In genomic region chr17:7915611-7916382, GRCh38 we compare ENCODE assay signal across 7 cellular contexts. TPM values are rescaled to one million over a fixed set of nuclear protein-coding genes. Genes with fewer than 3 reads are reported as not detected.
DNase-seq lines count a peak whose midpoint lies in the region; ATAC-seq, FAIRE-seq and TF ChIP-seq lines count a peak whose summit lies in the region.

RNF227 (minus strand) TSS chr17:7916289; CDS start chr17:7916195, 94 bp downstream.

- H3K36me3 ChIP-seq in bronchial epithelial cell (ENCODE audit: control insufficient read depth, insufficient read depth, low read length) = peaks cover 2% of the 10 kb centered on the region

- peak within 1 kb of the TSS; percentile 57 for H3K4me3 ChIP-seq in bronchial epithelial cell (ENCODE audit: low read depth, low read length)

- H3K9me3 Mint-ChIP-seq in WTC11 = 0 out of 2 replicates have a peak, but pooled peaks cover 3% of the 10 kb centered on the region

- peak within 1 kb of the TSS; percentile 72 for H3K4me3 Mint-ChIP-seq in WTC11

- no peaks in the 10 kb centered on the region for H3K36me3 Mint-ChIP-seq in WTC11

- no peak for FAIRE-seq in bronchial epithelial cell (lab: Jason Lieb, UNC)

- TF ChIP-seq CTCF in WTC11 (IDR thresholded peaks at IDR 0.05) = no peak
- no peak for TF ChIP-seq CTCF in bronchial epithelial cell (IDR thresholded peaks at IDR 0.05; ENCODE audit: insufficient read depth, low read length, severe bottlenecking)

- POLR2A ChIA-PET in WTC11 (lab: Charles Lee) = interaction anchor here (0.5 to 1.3 kb wide), 2 partner anchors 14 to 269 kb away, joined by 3 read pairs; partner anchors contain the start of gene KCNAB3

- H3K27me3 ChIP-seq in bronchial epithelial cell (ENCODE audit: control insufficient read depth, insufficient read depth, low read length) = no peaks in the 10 kb centered on the region

- no peak within 1 kb of the TSS for H3K27ac Mint-ChIP-seq in WTC11

- peaks cover 13% of the 10 kb centered on the region for H3K4me1 Mint-ChIP-seq in WTC11

- H3K27me3 Mint-ChIP-seq in WTC11 (ENCODE audit: low read depth) = peaks cover 70% of the 10 kb centered on the region

- CTCF ChIA-PET in WTC11 (lab: Charles Lee) = interaction anchor here (0.7 to 6.3 kb wide), 11 partner anchors 25 to 173 kb away, joined by 3 to 53 read pairs (median 4); partner anchors contain the start of genes ALOX15B and NAA38

- DNase-seq in NCI-H2227 (lab: John Stamatoyannopoulos, UW; ENCODE audit: unreplicated experiment) = peak; percentile 94
- DNase-seq in WTC11 (ENCODE audit: low spot score) = peak; percentile 90
- peak; percentile 82 for DNase-seq in bronchial epithelial cell (ENCODE audit: low read depth)
- peak; percentile 80 for DNase-seq in inferior parietal cortex (ENCODE audit: extremely low spot score)
- peak; percentile 84 for DNase-seq in smooth muscle cell of the brain vasculature (ENCODE audit: low read depth, low spot score)

- ATAC-seq in GM18867 (IDR thresholded peaks at IDR 0.05; ENCODE audit: unreplicated experiment) (peak; percentile 69), HG03139 (IDR thresholded peaks at IDR 0.05; ENCODE audit: unreplicated experiment) (peak; percentile 64), WTC11 (peak; percentile 94)

TF ChIP-seq in WTC11, 78 proteins besides CTCF, POLR2A, EP300 and RAD21 (continues in another document):
- TF ChIP-seq FOXP4 (CRISPR knock-in tag; IDR thresholded peaks at IDR 0.05) = peak; percentile 97
- peak; percentile 92; the same call in 1 of the 2 replicates for TF ChIP-seq CBFB (CRISPR knock-in tag; IDR thresholded peaks at IDR 0.05; ENCODE audit: low read depth)
- TF ChIP-seq ZNF219 (CRISPR knock-in tag; IDR thresholded peaks at IDR 0.05; ENCODE audit: borderline replicate concordance) = no peak; the same call in 1 of the 2 replicates
- TF ChIP-seq HMGA2 (CRISPR knock-in tag; IDR thresholded peaks at IDR 0.05) = no peak
- peak; percentile 87 for TF ChIP-seq FOXK1 (CRISPR knock-in tag; IDR thresholded peaks at IDR 0.05)
- TF ChIP-seq HMGXB4 (CRISPR knock-in tag; IDR thresholded peaks at IDR 0.05) = peak; percentile 40
- TF ChIP-seq ERG (CRISPR knock-in tag; IDR thresholded peaks at IDR 0.05) = no peak
- peak; percentile 75; the same call in 1 of the 2 replicates for TF ChIP-seq CREM (CRISPR knock-in tag; IDR thresholded peaks at IDR 0.05)
- no peak for TF ChIP-seq ZNF263 (CRISPR knock-in tag; IDR thresholded peaks at IDR 0.05; ENCODE audit: low read depth)
- 0 out of 2 replicates have a peak, but pooled peaks have one; percentile 39 for TF ChIP-seq FOXJ3 (CRISPR knock-in tag; IDR thresholded peaks at IDR 0.05; ENCODE audit: borderline replicate concordance)
- no peak for TF ChIP-seq ZSCAN18 (CRISPR knock-in tag; IDR thresholded peaks at IDR 0.05)
- TF ChIP-seq ZBTB43 (CRISPR knock-in tag; IDR thresholded peaks at IDR 0.05) = peak; percentile 89
- TF ChIP-seq KAT7 (CRISPR knock-in tag; IDR thresholded peaks at IDR 0.05; ENCODE audit: borderline replicate concordance) = peak; percentile 96; the same call in 1 of the 2 replicates
- TF ChIP-seq AR (CRISPR knock-in tag; IDR thresholded peaks at IDR 0.05) = no peak
- no peak for TF ChIP-seq EMX1 (CRISPR knock-in tag; IDR thresholded peaks at IDR 0.05)
- TF ChIP-seq, protein P1, sequence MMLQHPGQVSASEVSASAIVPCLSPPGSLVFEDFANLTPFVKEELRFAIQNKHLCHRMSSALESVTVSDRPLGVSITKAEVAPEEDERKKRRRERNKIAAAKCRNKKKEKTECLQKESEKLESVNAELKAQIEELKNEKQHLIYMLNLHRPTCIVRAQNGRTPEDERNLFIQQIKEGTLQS (CRISPR knock-in tag; conservative IDR thresholded peaks at IDR 0.05) = peak; percentile 77; the same call in 1 of the 2 replicates
- no peak for TF ChIP-seq OVOL2 (CRISPR knock-in tag; IDR thresholded peaks at IDR 0.05; ENCODE audit: borderline replicate concordance)
- peak; percentile 88; the same call in 1 of the 2 replicates for TF ChIP-seq MYBL2 (CRISPR knock-in tag; IDR thresholded peaks at IDR 0.05)
- TF ChIP-seq GRHL2 (CRISPR knock-in tag; IDR thresholded peaks at IDR 0.05; ENCODE audit: insufficient replicate concordance, severe bottlenecking) = no peak
- peak; percentile 11; the same call in 1 of the 2 replicates for TF ChIP-seq SMAD4 (CRISPR knock-in tag; IDR thresholded peaks at IDR 0.05)

RNA-seq across cellular contexts. Expression of gene RNF227, which starts in this region (rescaled TPM):
- total RNA-seq in WTC11 (2021) = 0.83 to 1.8 TPM (median 0.94 TPM) in 3 replicates
- total RNA-seq in bronchial epithelial cell = 7.8 and 8.2 TPM in 2 replicates

Comparison
In these comparisons a context has a peak if more than half of its experiments do, and no peak if none do; other contexts are left out.
1. Peak in every context shown above with its lines: DNase-seq, ATAC-seq and H3K4me3 ChIP-seq.